9 cellular contexts compared by ENCODE assay signal in the genomic region with DNA sequence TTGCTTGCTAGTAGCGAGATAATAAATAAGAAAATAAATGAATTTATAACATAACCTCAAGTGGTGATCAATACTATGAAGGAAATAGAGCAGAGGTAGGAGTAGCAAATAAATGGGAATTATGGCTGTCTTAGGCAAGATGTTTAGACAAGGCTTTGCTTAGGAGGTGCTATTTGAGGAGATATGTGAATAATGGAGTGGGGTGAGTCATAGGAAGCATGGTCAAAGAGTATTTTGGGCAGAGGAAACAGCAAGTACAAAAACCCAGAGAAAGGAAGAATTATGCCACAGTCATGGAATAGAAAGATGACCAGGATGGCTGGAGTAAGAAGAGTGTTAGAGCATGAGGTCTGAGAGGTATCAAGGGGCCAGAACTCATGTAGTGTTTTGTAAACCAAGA. TPM values are rescaled to one million over a fixed set of nuclear protein-coding genes. Genes with fewer than 3 reads are reported as not detected.
DNase-seq lines count a peak whose midpoint lies in the region; ATAC-seq and TF ChIP-seq lines count a peak whose summit lies in the region.
"Had no signal": no experiment of that assay in that cellular context is flagged by ENCODE, and none has a peak within 500 bp of the region (broad histone marks: within the 10 kb centered on the region; RNA-seq: fewer than 3 reads in every experiment).

No MANE protein-coding gene starts in this region.

- no peaks in the 10 kb centered on the region for H3K9me3 ChIP-seq in IMR-90 (ENCODE audit: control insufficient read depth, insufficient read depth, low read length)

- H2AK9ac ChIP-seq in IMR-90 (replicated peaks; ENCODE audit: low read depth, low read length, poor library complexity) = no peak overlapping the region

- H3K14ac ChIP-seq in IMR-90 (replicated peaks; ENCODE audit: low read depth, low read length) = peak overlapping the region; percentile 47; the same call in 1 of the 2 replicates

- no CpG with 5 or more reads among the region's 1 CpG for WGBS in IMR-90 (ENCODE audit: extremely low coverage in 2 of 2, insufficient read length in 1 of 2), 2 experiments

- BruUV-seq in IMR-90 (replicated peaks; lab: Mats Ljungman, UMichigan) = no TSS peak

- H3K4me2 ChIP-seq in IMR-90 (ENCODE audit: low read depth, low read length) = peak overlapping the region; percentile 42; the same call in 1 of the 2 replicates

- H4K8ac ChIP-seq in IMR-90 (ENCODE audit: low read depth in 2 of 2, low read length in 2 of 2) = peak overlapping the region in 1 of 2 experiments; percentile 14; a peak in 1 of 4 replicates

- POLR2A ChIA-PET in IMR-90 (lab: Charles Lee; ENCODE audit: unreplicated experiment) = no interaction called here

- no peak overlapping the region for H2AK5ac ChIP-seq in IMR-90 (ENCODE audit: low read depth, low read length)

- intact Hi-C loops in IMR-90 (cut with micrococcal nuclease) = loop anchor here (1.0 to 5.0 kb wide), 2 partner anchors 33 to 214 kb away; partner anchors contain the start of genes ITM2B and LPAR6

- no peak overlapping the region for H3K4me3 ChIP-seq in IMR-90 (ENCODE audit: insufficient read depth, low read depth, low read length)

- TF ChIP-seq RAD21 in IMR-90 (IDR thresholded peaks at IDR 0.05; ENCODE audit: low read length) = no peak

- in situ Hi-C loops in IMR-90 (cut with MboI; ENCODE audit: low sequenced_read_pairs) = no loop called here

- H3K4me1 ChIP-seq in IMR-90 (ENCODE audit: control insufficient read depth, insufficient read depth, low read length) = peaks cover 17% of the 10 kb centered on the region

- no peak overlapping the region for H4K5ac ChIP-seq in IMR-90 (ENCODE audit: low read depth, low read length)

- H2BK5ac ChIP-seq in IMR-90 (ENCODE audit: low read depth, low read length, poor library complexity, severe bottlenecking) = peak overlapping the region; percentile 72

- H3K36me3 ChIP-seq in IMR-90 (ENCODE audit: control insufficient read depth, insufficient read depth, low read length) = no peaks in the 10 kb centered on the region

- no peak overlapping the region for H3K9ac ChIP-seq in IMR-90 (ENCODE audit: low read depth, low read length)

- H4K91ac ChIP-seq in IMR-90 (ENCODE audit: insufficient read depth, low read depth, low read length) = peak overlapping the region; percentile 39; the same call in 1 of the 2 replicates

- no peak for TF ChIP-seq CTCF in IMR-90 (conservative IDR thresholded peaks at IDR 0.05; ENCODE audit: low read depth, low read length)

- 0 out of 2 replicates have a peak overlapping the region, but pooled peaks have one; percentile 6 for H3K23ac ChIP-seq in IMR-90 (ENCODE audit: low read depth, low read length)

- peak overlapping the region; percentile 59; the same call in 1 of the 2 replicates for H2BK120ac ChIP-seq in IMR-90 (ENCODE audit: low read depth, low read length)

- H3K27ac ChIP-seq in IMR-90 (ENCODE audit: insufficient read depth, low read length) = no peak overlapping the region

- no peak overlapping the region for H2AFZ ChIP-seq in IMR-90 (replicated peaks; ENCODE audit: low read length, poor library complexity)

- peak overlapping the region; percentile 74; the same call in 1 of the 3 replicates for H2BK15ac ChIP-seq in IMR-90 (ENCODE audit: low read depth, low read length)

- no peaks in the 10 kb centered on the region for H3K27me3 ChIP-seq in IMR-90 (ENCODE audit: control insufficient read depth, insufficient read depth, low read length)

- dilution Hi-C loops in IMR-90 (cut with HindIII; ENCODE audit: low sequenced_read_pairs, unreplicated experiment) = no loop called here

- ATAC-seq in IMR-90 (ENCODE audit: low read depth) (peak; percentile 75), HG03521 (IDR thresholded peaks at IDR 0.05; ENCODE audit: unreplicated experiment) (no peak)

- H3K56ac ChIP-seq in IMR-90 (ENCODE audit: extremely low read depth, insufficient read depth, low read length) = no peak overlapping the region

- H3K9me1 ChIP-seq in IMR-90 (ENCODE audit: insufficient read depth, low read length) = no peaks in the 10 kb centered on the region

- DNase-seq in AG20443 (ENCODE audit: low spot score) (peak; percentile 43), IMR-90 (peak; percentile 84), astrocyte of the hippocampus (ENCODE audit: low read depth, low spot score) (peak; percentile 56), kidney tubule cell (ENCODE audit: low spot score) (peak; percentile 39), HuH-7 (ENCODE audit: low spot score) (no peak), ecto neural progenitor cell (ENCODE audit: low spot score) (no peak), NCI-H2171 treated with DMSO at 0.1 percent for 48 hours (lab: John Stamatoyannopoulos, UW) (no peak)
- DNase-seq: activated naive CD8-positive, alpha-beta T cell treated with anti-CD3 and anti-CD28 coated beads, Interleukin-2, amount 10 ng/mL, durations not matched to agents 7 days and 5 days had no signal

- H3K79me1 ChIP-seq in IMR-90 (ENCODE audit: low read depth in 1 of 2, low read length in 2 of 2) = peaks cover 12 to 29% of the 10 kb centered on the region in 2 experiments

- peak overlapping the region; percentile 14; the same call in 1 of the 2 replicates for H3K18ac ChIP-seq in IMR-90 (ENCODE audit: low read depth, low read length)

- no peak for TF ChIP-seq POLR2A in IMR-90 (IDR thresholded peaks at IDR 0.05; ENCODE audit: low read depth, low read length)

- 0 out of 2 replicates have a peak, but pooled peaks cover 4% of the 10 kb centered on the region for H4K20me1 ChIP-seq in IMR-90 (ENCODE audit: insufficient read depth, low read length)

- H3K4ac ChIP-seq in IMR-90 (ENCODE audit: low read depth, low read length) = peak overlapping the region; percentile 57; the same call in 1 of the 2 replicates

- CTCF ChIA-PET in IMR-90 (lab: Yijun Ruan, JAX) = no interaction called here

- H2BK20ac ChIP-seq in IMR-90 (ENCODE audit: low read depth, low read length) = peak overlapping the region; percentile 68

TF ChIP-seq in IMR-90, 13 proteins besides CTCF, POLR2A, EP300 and RAD21:
- TF ChIP-seq CHD1 (IDR thresholded peaks at IDR 0.05; ENCODE audit: low read depth, low read length) = no peak
- TF ChIP-seq FOS (IDR thresholded peaks at IDR 0.05; ENCODE audit: low read depth, low read length) = peak; percentile 56; the same call in 1 of the 2 replicates
- TF ChIP-seq CEBPB (IDR thresholded peaks at IDR 0.05; ENCODE audit: low read depth, low read length) = peak; percentile 49

RNA-seq across cellular contexts. Expression of gene LPAR6, which starts 33.5 kb away (rescaled TPM):
- 1.4 and 4.4 TPM in 2 replicates for total RNA-seq in IMR-90 (2012; rRNA removed)
- 0.99 and 2.0 TPM in 2 replicates for polyA plus RNA-seq in IMR-90 (2012; rRNA removed)
- 0.14 and 0.45 TPM in 2 replicates for polyA plus RNA-seq in IMR-90 (2012; cell fraction: cytosol; rRNA removed)
- 0.04 and 1.5 TPM in 2 replicates for polyA plus RNA-seq in IMR-90 (2012; cell fraction: nucleus; rRNA removed; ENCODE audit: low replicate concordance)

Comparison
In these comparisons a context has a peak if more than half of its experiments do, and no peak if none do; other contexts are left out.
1. DNase-seq: peak in AG20443 (single experiment), IMR-90 (single experiment), astrocyte of the hippocampus (single experiment) and kidney tubule cell (single experiment); none in HuH-7 (single experiment), ecto neural progenitor cell (single experiment) and NCI-H2171 treated with DMSO at 0.1 percent for 48 hours (single experiment).